Comparison of ENCODE assay signal across 10 cellular contexts in the genomic region with DNA sequence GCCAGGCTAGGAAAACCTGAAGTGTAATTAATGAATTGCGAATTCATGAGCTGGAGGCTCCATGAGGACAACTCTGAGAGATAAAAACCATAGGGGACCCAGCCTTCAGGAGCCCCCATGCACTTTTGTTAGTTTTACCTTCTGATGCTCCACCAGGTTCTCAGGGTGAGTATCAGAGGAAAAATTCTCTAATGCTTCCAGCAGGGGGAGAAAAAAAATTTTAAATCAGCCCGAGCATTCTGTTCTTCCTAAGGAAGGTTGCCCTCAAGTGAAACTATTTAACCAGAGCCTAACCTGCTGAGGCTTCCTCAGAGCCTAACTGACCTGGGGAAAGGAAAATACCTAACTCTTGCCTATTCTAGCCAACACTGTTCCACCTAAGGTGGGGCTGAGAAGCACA.
DNase-seq lines count a peak whose midpoint lies in the region; FAIRE-seq and TF ChIP-seq lines count a peak whose summit lies in the region.
"Had no signal": no experiment of that assay in that cellular context is flagged by ENCODE, and none has a peak within 500 bp of the region (broad histone marks: within the 10 kb centered on the region; RNA-seq: fewer than 3 reads in every experiment).

No MANE protein-coding gene starts in this region.

- H3K4me3 ChIP-seq in hepatocyte (no peak overlapping the region), smooth muscle cell (no peak overlapping the region)

- DNase-seq in SIG-M5 treated with dmso at 0.1 percent for 504 hours (lab: John Stamatoyannopoulos, UW; ENCODE audit: unreplicated experiment) = peak; percentile 43
- DNase-seq in SIG-M5 (lab: John Stamatoyannopoulos, UW) = no peak
- DNase-seq in RKO (ENCODE audit: low spot score) = peak; percentile 27
- DNase-seq in hepatocyte (ENCODE audit: low spot score) = peak; percentile 19
- DNase-seq in smooth muscle cell (lab: John Stamatoyannopoulos, UW; ENCODE audit: unreplicated experiment) = no peak
- no peak for DNase-seq in GM19239 (ENCODE audit: insufficient read length, low spot score)
- no peak for DNase-seq in activated CD4-positive, alpha-beta T cell treated with anti-CD3 and anti-CD28 coated beads for 1 hour
- DNase-seq in NCI-H1092 (lab: John Stamatoyannopoulos, UW) = no peak
- DNase-seq: activated CD8-positive, alpha-beta memory T cell treated with anti-CD3 and anti-CD28 coated beads, Interleukin-2, amount 10 ng/mL, durations not matched to agents 7 days and 5 days; DND-41 had no signal

- H3F3A ChIP-seq in smooth muscle cell (ENCODE audit: low read depth) = no peaks in the 10 kb centered on the region

- H3K27me3 ChIP-seq in hepatocyte (no peaks in the 10 kb centered on the region), smooth muscle cell (ENCODE audit: low read depth) (no peaks in the 10 kb centered on the region)

- H3K9me3 ChIP-seq in hepatocyte (ENCODE audit: low read depth) (no peaks in the 10 kb centered on the region), smooth muscle cell (replicated peaks; ENCODE audit: low read depth) (no peaks in the 10 kb centered on the region)

- H3K9ac ChIP-seq in smooth muscle cell (ENCODE audit: low read depth) = no peak overlapping the region

- H3K4me1 ChIP-seq in hepatocyte (ENCODE audit: insufficient read depth) (peaks cover 4% of the 10 kb centered on the region), smooth muscle cell (ENCODE audit: low read depth) (peaks cover 8% of the 10 kb centered on the region)

- no peaks in the 10 kb centered on the region for H3K9me2 ChIP-seq in hepatocyte (replicated peaks; ENCODE audit: insufficient read depth)

- no peak overlapping the region for H2AFZ ChIP-seq in hepatocyte
- no peak overlapping the region for H2AFZ ChIP-seq in smooth muscle cell (ENCODE audit: low read depth)

- H3K79me2 ChIP-seq in hepatocyte = no peaks in the 10 kb centered on the region
- H3K79me2 ChIP-seq in smooth muscle cell (ENCODE audit: low read depth) = no peaks in the 10 kb centered on the region

- FAIRE-seq in GM19239 (lab: Jason Lieb, UNC) = no peak

- TF ChIP-seq CTCF in hepatocyte (IDR thresholded peaks at IDR 0.05; ENCODE audit: poor library complexity) (peak; percentile 33), smooth muscle cell (IDR thresholded peaks at IDR 0.05; ENCODE audit: borderline replicate concordance, insufficient read depth, poor library complexity, severe bottlenecking) (peak; percentile 31)

- H3K27ac ChIP-seq in hepatocyte (no peak overlapping the region), smooth muscle cell (ENCODE audit: low read depth) (no peak overlapping the region)

- 54% methylated on average over 2 of the region's 2 CpGs for WGBS in hepatocyte (ENCODE audit: low lambda C conversion rate, missing lambda C conversion rate)
- WGBS in smooth muscle cell (ENCODE audit: low lambda C conversion rate) = 53% methylated on average over 2 of the region's 2 CpGs

- H4K20me1 ChIP-seq in hepatocyte (ENCODE audit: insufficient read depth, poor library complexity, severe bottlenecking) (no peaks in the 10 kb centered on the region), smooth muscle cell (ENCODE audit: low read depth) (no peaks in the 10 kb centered on the region)

- H3K36me3 ChIP-seq in hepatocyte (replicated peaks; ENCODE audit: insufficient read depth, low read depth) (no peaks in the 10 kb centered on the region), smooth muscle cell (ENCODE audit: low read depth) (no peaks in the 10 kb centered on the region)

- H3K4me2 ChIP-seq in hepatocyte (no peak overlapping the region), smooth muscle cell (no peak overlapping the region)

Comparison
In these comparisons a context has a peak if more than half of its experiments do, and no peak if none do; other contexts are left out.
1. DNase-seq: peak in SIG-M5 treated with dmso at 0.1 percent for 504 hours (single experiment), RKO (single experiment) and hepatocyte (single experiment); none in SIG-M5 (single experiment), smooth muscle cell (single experiment), GM19239 (single experiment), activated CD4-positive, alpha-beta T cell treated with anti-CD3 and anti-CD28 coated beads for 1 hour (single experiment) and NCI-H1092 (single experiment).